In the genomic region with DNA sequence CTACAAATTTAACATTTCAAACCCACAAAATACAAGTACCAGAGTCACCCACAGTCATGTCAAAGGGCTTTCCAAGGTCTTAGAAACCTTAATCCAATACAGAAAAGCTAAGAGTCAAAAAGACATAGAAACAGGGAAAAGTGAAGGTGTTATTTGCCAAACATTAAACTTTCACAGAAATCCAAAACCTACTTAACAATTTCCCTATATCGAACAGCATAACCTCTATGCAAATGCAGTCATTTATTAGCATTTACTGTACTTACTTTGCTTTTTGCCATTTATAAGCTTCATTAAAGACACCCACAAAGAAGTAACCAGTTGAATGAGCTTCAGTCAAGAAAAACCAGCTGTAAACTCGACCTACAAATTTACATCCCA, we compare ENCODE assay signal across 8 cellular contexts. TPM values are rescaled to one million over a fixed set of nuclear protein-coding genes. Genes with fewer than 3 reads are reported as not detected.
DNase-seq lines count a peak whose midpoint lies in the region; ATAC-seq, FAIRE-seq and TF ChIP-seq lines count a peak whose summit lies in the region.

No MANE protein-coding gene starts in this region.

- H3K9me3 ChIP-seq in A549 (no peaks in the 10 kb centered on the region), muscle layer of duodenum (ENCODE audit: control insufficient read depth in 1 of 2, low read length in 2 of 2) (no peaks in the 10 kb centered on the region)

- in situ Hi-C loops in G401 (cut with HindIII; ENCODE audit: low sequenced_read_pairs) = no loop called here

- peaks cover 2 to 4% (median 2%) of the 10 kb centered on the region in 3 donors for H3K27me3 Mint-ChIP-seq in CD14-positive monocyte (ENCODE audit: low read depth in 3 of 3)

- H3K4me2 ChIP-seq in A549 = peak overlapping the region; percentile 90

- CTCF ChIA-PET in A549 (lab: Yijun Ruan, JAX) = interaction anchor here (0.7 to 1.5 kb wide), 4 partner anchors 10 to 63 kb away, joined by 4 to 5 read pairs (median 4); a partner anchor contains a TSS

- ATAC-seq in A549 = no peak

- H3K4me3 Mint-ChIP-seq in CD14-positive monocyte = no peak overlapping the region

- peaks cover 0 to 5% of the 10 kb centered on the region in 2 donors for H3K36me3 Mint-ChIP-seq in CD14-positive monocyte

- peaks cover 0 to 2% (median 0%) of the 10 kb centered on the region in 7 donors for H3K9me3 Mint-ChIP-seq in CD14-positive monocyte

- intact Hi-C loops in CD14-positive monocyte (cut with micrococcal nuclease) = loop anchor here (5.0 to 10.0 kb wide), 2 partner anchors 59 to 61 kb away; a partner anchor contains a TSS

- TF ChIP-seq CTCF in A549 (IDR thresholded peaks at IDR 0.05) (no peak), HL-60 (IDR thresholded peaks at IDR 0.05; ENCODE audit: insufficient read depth, low read length) (no peak), coronary artery (IDR thresholded peaks at IDR 0.05) (no peak), CD14-positive monocyte (IDR thresholded peaks at IDR 0.05) (no peak), D721Med (IDR thresholded peaks at IDR 0.05; ENCODE audit: insufficient read depth, missing control alignments) (no peak)

- H3K27ac ChIP-seq in A549 = peak overlapping the region in 1 of 2 experiments; percentile 58; a peak in 1 of 6 replicates
- H3K27ac ChIP-seq in HL-60 (replicated peaks) = peak overlapping the region; percentile 52
- peak overlapping the region; percentile 4 to 92 for H3K27ac ChIP-seq in coronary artery
- H3K27ac ChIP-seq in muscle layer of duodenum (ENCODE audit: low read length) = peak overlapping the region; percentile 10

- TF ChIP-seq RAD21 in A549 (conservative IDR thresholded peaks at IDR 0.05 in 1 of 2, IDR thresholded peaks at IDR 0.05 in 1 of 2) = no peak

- no peak for TF ChIP-seq EP300 in A549 (IDR thresholded peaks at IDR 0.05)

- peaks cover 10% of the 10 kb centered on the region for H3K4me1 Mint-ChIP-seq in CD14-positive monocyte

- no peak for TF ChIP-seq POLR2A in A549 (IDR thresholded peaks at IDR 0.05; ENCODE audit: low read length)

- FAIRE-seq in A549 (lab: Jason Lieb, UNC) = no peak
- no peak for FAIRE-seq in D721Med (lab: Jason Lieb, UNC)

- DNase-seq in A549 (ENCODE audit: low read depth in 1 of 2, low spot score in 1 of 2) = no peak
- DNase-seq in HL-60 (ENCODE audit: low read depth in 1 of 2, low spot score in 1 of 2) = no peak
- DNase-seq in coronary artery (ENCODE audit: low spot score) = no peak
- no peak for DNase-seq in CD14-positive monocyte (ENCODE audit: low spot score)
- no peak for DNase-seq in D721Med (ENCODE audit: insufficient read length, low spot score)
- no peak for DNase-seq in G401 (ENCODE audit: low spot score)
- no peak for DNase-seq in GOT3 (lab: John Stamatoyannopoulos, UW)

- H3K4me1 ChIP-seq in A549 (peaks cover 16% of the 10 kb centered on the region), muscle layer of duodenum (ENCODE audit: control insufficient read depth in 1 of 2, insufficient read depth in 2 of 2, low read length in 2 of 2) (peaks cover 4 to 7% of the 10 kb centered on the region in 2 donors)

- peak overlapping the region; percentile 77 for H3K4me3 ChIP-seq in A549
- peak overlapping the region; percentile 72 for H3K4me3 ChIP-seq in HL-60 (replicated peaks; ENCODE audit: insufficient read depth, low read length)
- peak overlapping the region; percentile 72 for H3K4me3 ChIP-seq in coronary artery
- H3K4me3 ChIP-seq in muscle layer of duodenum (ENCODE audit: low read depth in 1 of 2, low read length in 2 of 2) = peak overlapping the region; percentile 88 to 90

- 0% methylated on average over 2 of the region's 2 CpGs for WGBS in A549 (ENCODE audit: missing lambda C conversion rate)

- H3K36me3 ChIP-seq in muscle layer of duodenum (ENCODE audit: control insufficient read depth in 1 of 2, insufficient read depth in 2 of 2, low read length in 2 of 2) = no peaks in the 10 kb centered on the region

- H3K27ac Mint-ChIP-seq in CD14-positive monocyte = no peak overlapping the region

- POLR2A ChIA-PET in A549 (lab: Yijun Ruan, JAX) = interaction anchor here (0.6 to 1.5 kb wide), 15 partner anchors 10 to 1219 kb away, joined by 3 to 38 read pairs (median 4); a partner anchor contains a TSS

- no peaks in the 10 kb centered on the region for H3K27me3 ChIP-seq in HL-60 (ENCODE audit: insufficient read depth, poor library complexity, severe bottlenecking)
- no peaks in the 10 kb centered on the region for H3K27me3 ChIP-seq in muscle layer of duodenum (ENCODE audit: low read depth, low read length)

TF ChIP-seq in A549, 52 proteins besides CTCF, POLR2A, EP300 and RAD21 (continues in another document):
- TF ChIP-seq, protein P1, sequence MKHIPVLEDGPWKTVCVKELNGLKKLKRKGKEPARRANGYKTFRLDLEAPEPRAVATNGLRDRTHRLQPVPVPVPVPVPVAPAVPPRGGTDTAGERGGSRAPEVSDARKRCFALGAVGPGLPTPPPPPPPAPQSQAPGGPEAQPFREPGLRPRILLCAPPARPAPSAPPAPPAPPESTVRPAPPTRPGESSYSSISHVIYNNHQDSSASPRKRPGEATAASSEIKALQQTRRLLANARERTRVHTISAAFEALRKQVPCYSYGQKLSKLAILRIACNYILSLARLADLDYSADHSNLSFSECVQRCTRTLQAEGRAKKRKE (CRISPR knock-in tag; IDR thresholded peaks at IDR 0.05; ENCODE audit: low read depth) = no peak
- TF ChIP-seq, protein P2, sequence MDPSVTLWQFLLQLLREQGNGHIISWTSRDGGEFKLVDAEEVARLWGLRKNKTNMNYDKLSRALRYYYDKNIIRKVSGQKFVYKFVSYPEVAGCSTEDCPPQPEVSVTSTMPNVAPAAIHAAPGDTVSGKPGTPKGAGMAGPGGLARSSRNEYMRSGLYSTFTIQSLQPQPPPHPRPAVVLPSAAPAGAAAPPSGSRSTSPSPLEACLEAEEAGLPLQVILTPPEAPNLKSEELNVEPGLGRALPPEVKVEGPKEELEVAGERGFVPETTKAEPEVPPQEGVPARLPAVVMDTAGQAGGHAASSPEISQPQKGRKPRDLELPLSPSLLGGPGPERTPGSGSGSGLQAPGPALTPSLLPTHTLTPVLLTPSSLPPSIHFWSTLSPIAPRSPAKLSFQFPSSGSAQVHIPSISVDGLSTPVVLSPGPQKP (IDR thresholded peaks at IDR 0.05; ENCODE audit: low read depth, low read length) = no peak
- TF ChIP-seq FOXS1 (CRISPR knock-in tag; IDR thresholded peaks at IDR 0.05) (no peak), CHD2 (IDR thresholded peaks at IDR 0.05; ENCODE audit: low read length, partially characterized antibody) (no peak), SMC3 (IDR thresholded peaks at IDR 0.05) (no peak), KDM5A (IDR thresholded peaks at IDR 0.05) (no peak), EHMT2 (IDR thresholded peaks at IDR 0.05; ENCODE audit: low read depth) (no peak), RCOR1 (IDR thresholded peaks at IDR 0.05; ENCODE audit: low read depth, low read length) (no peak), ZC3H11A (IDR thresholded peaks at IDR 0.05) (no peak), HDAC2 (IDR thresholded peaks at IDR 0.05) (no peak), CBX2 (IDR thresholded peaks at IDR 0.05; ENCODE audit: borderline replicate concordance, low read depth) (no peak)
- TF ChIP-seq, protein P3, sequence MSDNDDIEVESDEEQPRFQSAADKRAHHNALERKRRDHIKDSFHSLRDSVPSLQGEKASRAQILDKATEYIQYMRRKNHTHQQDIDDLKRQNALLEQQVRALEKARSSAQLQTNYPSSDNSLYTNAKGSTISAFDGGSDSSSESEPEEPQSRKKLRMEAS (IDR thresholded peaks at IDR 0.05) = no peak
- TF ChIP-seq, protein P4, sequence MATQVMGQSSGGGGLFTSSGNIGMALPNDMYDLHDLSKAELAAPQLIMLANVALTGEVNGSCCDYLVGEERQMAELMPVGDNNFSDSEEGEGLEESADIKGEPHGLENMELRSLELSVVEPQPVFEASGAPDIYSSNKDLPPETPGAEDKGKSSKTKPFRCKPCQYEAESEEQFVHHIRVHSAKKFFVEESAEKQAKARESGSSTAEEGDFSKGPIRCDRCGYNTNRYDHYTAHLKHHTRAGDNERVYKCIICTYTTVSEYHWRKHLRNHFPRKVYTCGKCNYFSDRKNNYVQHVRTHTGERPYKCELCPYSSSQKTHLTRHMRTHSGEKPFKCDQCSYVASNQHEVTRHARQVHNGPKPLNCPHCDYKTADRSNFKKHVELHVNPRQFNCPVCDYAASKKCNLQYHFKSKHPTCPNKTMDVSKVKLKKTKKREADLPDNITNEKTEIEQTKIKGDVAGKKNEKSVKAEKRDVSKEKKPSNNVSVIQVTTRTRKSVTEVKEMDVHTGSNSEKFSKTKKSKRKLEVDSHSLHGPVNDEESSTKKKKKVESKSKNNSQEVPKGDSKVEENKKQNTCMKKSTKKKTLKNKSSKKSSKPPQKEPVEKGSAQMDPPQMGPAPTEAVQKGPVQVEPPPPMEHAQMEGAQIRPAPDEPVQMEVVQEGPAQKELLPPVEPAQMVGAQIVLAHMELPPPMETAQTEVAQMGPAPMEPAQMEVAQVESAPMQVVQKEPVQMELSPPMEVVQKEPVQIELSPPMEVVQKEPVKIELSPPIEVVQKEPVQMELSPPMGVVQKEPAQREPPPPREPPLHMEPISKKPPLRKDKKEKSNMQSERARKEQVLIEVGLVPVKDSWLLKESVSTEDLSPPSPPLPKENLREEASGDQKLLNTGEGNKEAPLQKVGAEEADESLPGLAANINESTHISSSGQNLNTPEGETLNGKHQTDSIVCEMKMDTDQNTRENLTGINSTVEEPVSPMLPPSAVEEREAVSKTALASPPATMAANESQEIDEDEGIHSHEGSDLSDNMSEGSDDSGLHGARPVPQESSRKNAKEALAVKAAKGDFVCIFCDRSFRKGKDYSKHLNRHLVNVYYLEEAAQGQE (IDR thresholded peaks at IDR 0.05) = no peak

RNA-seq across cellular contexts. Expression of a gene that starts 1.6 kb away (rescaled TPM):
- 9.0 and 10.5 TPM in 2 replicates for polyA plus RNA-seq in A549 (2011; rRNA removed)
- 2.6 and 3.1 TPM in 2 replicates for polyA plus RNA-seq in A549 (2012; cell fraction: cytosol; rRNA removed)
- polyA plus RNA-seq in A549 (2012; cell fraction: nucleus; rRNA removed) = 0.95 and 1.1 TPM in 2 replicates
- 5.5 to 6.7 TPM (median 5.6 TPM) in 3 replicates for polyA plus RNA-seq in A549 (2017; fragmentation: RNase III; extraction: RNeasy Plus Mini Kit Qiagen cat#74134 plus additional on column Dnase treatment)
- 7.6 and 10.6 TPM in 2 replicates for polyA minus RNA-seq in A549 (2011; rRNA and poly(A)+ RNA removed)
- under 1 TPM; 0.31 to 0.67 TPM for polyA plus RNA-seq in CD14-positive monocyte
- 8.3 and 10.7 TPM in 2 replicates for total RNA-seq in G401 (2014; rRNA removed; shearing (Covaris generic))

RNA-seq across cellular contexts. Expression of a gene that starts 58.0 kb away (rescaled TPM):
- 14.2 and 14.8 TPM in 2 replicates for polyA plus RNA-seq in A549 (2011; rRNA removed)
- 2.0 and 2.3 TPM in 2 replicates for polyA plus RNA-seq in A549 (2012; cell fraction: cytosol; rRNA removed)
- polyA plus RNA-seq in A549 (2012; cell fraction: nucleus; rRNA removed) = 1.9 and 2.6 TPM in 2 replicates
- 12.3 to 14.4 TPM (median 12.6 TPM) in 3 replicates for polyA plus RNA-seq in A549 (2017; fragmentation: RNase III; extraction: RNeasy Plus Mini Kit Qiagen cat#74134 plus additional on column Dnase treatment)
- 4.1 and 4.8 TPM in 2 replicates for polyA minus RNA-seq in A549 (2011; rRNA and poly(A)+ RNA removed)
- 1 to 10 TPM; 1.5 to 3.9 TPM for polyA plus RNA-seq in CD14-positive monocyte
- total RNA-seq in G401 (2014; rRNA removed; shearing (Covaris generic)) = 16.2 and 30.9 TPM in 2 replicates
